Comparison of ENCODE assay signal across 29 cellular contexts in the genomic region with DNA sequence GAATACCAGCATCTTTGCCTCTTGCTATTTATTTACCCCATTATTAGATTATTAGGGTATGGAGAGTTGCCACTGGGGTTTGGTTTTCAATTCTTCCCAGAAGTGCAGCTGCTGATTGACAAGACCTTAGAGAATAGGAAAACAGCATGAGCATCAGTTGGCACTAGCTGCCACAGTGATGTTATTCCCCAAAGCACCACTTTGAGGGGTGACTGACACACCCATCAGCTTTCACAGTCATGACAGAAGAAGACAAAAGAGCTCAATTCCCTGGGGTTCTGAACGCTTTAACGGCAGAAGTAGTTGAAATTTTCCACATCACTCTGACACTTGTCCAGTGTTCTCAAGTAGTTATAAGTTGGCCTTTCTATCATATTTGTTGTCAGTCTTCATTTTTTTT.
"Had no signal": no experiment of that assay in that cellular context is flagged by ENCODE, and none has a peak within 500 bp of the region (broad histone marks: within the 10 kb centered on the region; RNA-seq: fewer than 3 reads in every experiment).

No MANE protein-coding gene starts in this region.

- H3K27me3 ChIP-seq: ascending aorta, cardiac muscle cell had no signal

- H3K9me3 ChIP-seq: ascending aorta had no signal

- H3K27ac ChIP-seq: ascending aorta, cardiac muscle cell, VCaP had no signal

- H3K4me1 ChIP-seq: ascending aorta had no signal

- H3K4me3 ChIP-seq: ascending aorta, cardiac muscle cell had no signal

- ATAC-seq: activated CD8-positive, alpha-beta memory T cell treated with anti-CD3 and anti-CD28 coated beads, Interleukin-2, amount 10 ng/mL, durations not matched to agents 7 days and 5 days; activated CD8-positive, alpha-beta T cell treated with anti-CD3 and anti-CD28 coated beads, Interleukin-2, amount 10 ng/mL, durations not matched to agents 7 days and 5 days; activated naive CD8-positive, alpha-beta T cell treated with anti-CD3 and anti-CD28 coated beads, Interleukin-2, amount 50 U/mL, for 24 hours had no signal

- H3K36me3 ChIP-seq: ascending aorta, cardiac muscle cell had no signal

- DNase-seq: activated B cell treated with CpG ODN at 0.5 μM for 24 hours; activated CD4-positive, alpha-beta memory T cell treated with anti-CD3 and anti-CD28 coated beads, Interleukin-2, amount 10 ng/mL, durations not matched to agents 7 days and 5 days; activated CD4-positive, alpha-beta T cell treated with anti-CD3 and anti-CD28 coated beads for 4 hours; activated CD4-positive, alpha-beta T cell treated with anti-CD3 and anti-CD28 coated beads, Interleukin-2, amount 10 ng/mL, durations not matched to agents 24 days and 14 days; activated CD4-positive, alpha-beta T cell treated with anti-CD3 and anti-CD28 coated beads, Interleukin-2, amount 50 U/mL, for 1 hour; activated CD4-positive, alpha-beta T cell treated with anti-CD3 and anti-CD28 coated beads, Interleukin-2, amount 50 U/mL, for 4 hours; activated CD4-positive, CD25-positive, alpha-beta regulatory T cell treated with anti-CD3 and anti-CD28 coated beads, Interleukin-2, amount 50 U/mL, for 72 hours; activated CD8-positive, alpha-beta memory T cell treated with anti-CD3 and anti-CD28 coated beads for 24 hours; activated CD8-positive, alpha-beta memory T cell treated with anti-CD3 and anti-CD28 coated beads, Interleukin-2, amount 10 ng/mL, durations not matched to agents 7 days and 5 days; activated CD8-positive, alpha-beta memory T cell treated with anti-CD3 and anti-CD28 coated beads, Interleukin-2, amount 50 U/mL, for 48 hours; activated CD8-positive, alpha-beta T cell treated with anti-CD3 and anti-CD28 coated beads, Interleukin-2, amount 10 ng/mL, durations not matched to agents 7 days and 5 days; activated effector memory CD4-positive, alpha-beta T cell treated with Interleukin-2 at 50 U/mL for 16 hours; activated gamma-delta T cell; activated naive CD4-positive, alpha-beta T cell treated with anti-CD3 and anti-CD28 coated beads, Interleukin-2, amount 10 ng/mL, durations not matched to agents 7 days and 5 days; activated naive CD4-positive, alpha-beta T cell treated with Interleukin-2 at 50 U/mL for 16 hours; activated naive CD8-positive, alpha-beta T cell treated with anti-CD3 and anti-CD28 coated beads, Interleukin-2, amount 10 ng/mL, durations not matched to agents 7 days and 5 days; activated naive CD8-positive, alpha-beta T cell treated with anti-CD3 and anti-CD28 coated beads, Interleukin-2, amount 50 U/mL, for 24 hours; activated T-cell treated with anti-CD3 and anti-CD28 coated beads, Interleukin-2, amount 50 U/mL, for 24 hours; activated T-cell treated with anti-CD3 and anti-CD28 coated beads, Interleukin-2, amount 50 U/mL, for 48 hours; amygdala; anterior cingulate cortex; caudate nucleus; cerebellar nuclear complex; T-helper 1 cell; T-helper 2 cell; T-helper 9 cell had no signal
